In the genomic region with DNA sequence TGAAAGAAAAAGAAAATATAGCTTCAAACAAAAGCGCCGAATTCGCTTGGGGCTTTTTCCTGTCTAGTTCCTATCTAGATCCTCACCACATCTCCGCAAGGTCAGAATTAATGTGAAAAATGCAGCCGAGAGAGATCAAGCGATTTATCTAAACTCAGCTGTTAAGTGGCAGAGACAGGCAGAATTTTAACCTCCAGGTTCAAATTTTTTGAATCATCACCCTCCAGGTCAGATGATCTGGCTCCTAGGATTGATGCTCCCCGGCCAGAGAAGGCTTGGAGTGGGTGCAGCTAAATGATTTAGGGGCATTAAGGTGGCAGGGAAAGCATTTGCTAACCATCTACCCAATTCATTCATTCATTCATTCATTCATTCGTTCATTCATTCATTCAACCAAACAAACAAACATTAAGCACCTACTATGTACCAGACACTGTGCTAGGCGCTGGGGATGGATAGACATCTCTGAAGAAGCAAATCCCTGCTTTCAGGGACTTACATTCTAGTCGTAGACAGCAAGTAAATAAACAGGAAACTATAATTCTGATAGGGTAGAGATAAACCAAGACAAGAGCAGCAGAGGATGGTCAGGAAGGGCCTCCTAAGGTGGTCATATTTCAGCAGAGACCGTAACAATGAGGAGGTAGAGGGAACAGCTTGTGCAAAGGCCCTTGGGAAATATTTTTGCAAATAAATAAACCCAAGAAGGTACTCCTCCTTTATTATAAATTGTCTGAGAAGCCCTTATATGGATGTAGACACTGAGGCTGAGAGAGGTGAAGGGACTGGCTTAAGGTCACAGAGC, we compare ENCODE assay signal across 8 cellular contexts. TPM values are rescaled to one million over a fixed set of nuclear protein-coding genes. Genes with fewer than 3 reads are reported as not detected.
DNase-seq lines count a peak whose midpoint lies in the region; ATAC-seq and TF ChIP-seq lines count a peak whose summit lies in the region.

No MANE protein-coding gene starts in this region.

- no peaks in the 10 kb centered on the region for H3K9me3 ChIP-seq in skeletal muscle tissue (ENCODE audit: control insufficient read depth in 3 of 3, low read length in 3 of 3)

- POLR2A ChIA-PET in HEK293T (lab: Yijun Ruan, JAX): interaction anchor here (0.8 to 5.3 kb wide), 4 partner anchors 14 to 176 kb away, joined by 3 to 50 read pairs (median 10); a partner anchor contains a TSS

- CTCF ChIA-PET in HEK293T (lab: Yijun Ruan, JAX): interaction anchor here (0.6 to 1.0 kb wide), 2 partner anchors 41 to 42 kb away, joined by 3 read pairs; no protein-coding TSS in a partner anchor

- peak overlapping the region; percentile 88 to 92 (median 88) for H3K4me3 ChIP-seq in skeletal muscle tissue (ENCODE audit: low read length in 3 of 3)

- H3K27ac ChIP-seq in VCaP: peak overlapping the region; percentile 93
- H3K27ac ChIP-seq in foreskin keratinocyte: peak overlapping the region; percentile 94
- peak overlapping the region; percentile 95 for H3K27ac ChIP-seq in skeletal muscle tissue (ENCODE audit: low read depth, low read length)

- H3K36me3 ChIP-seq in skeletal muscle tissue (ENCODE audit: control insufficient read depth in 3 of 3, insufficient read depth in 3 of 3, low read length in 3 of 3): no peaks in the 10 kb centered on the region

- DNase-seq in HEK293T (ENCODE audit: extremely low spot score) (no peak), foreskin keratinocyte (no peak), DMS153 treated with DMSO at 0.1 percent for 48 hours (lab: John Stamatoyannopoulos, UW; ENCODE audit: unreplicated experiment) (no peak)
- no peak for DNase-seq in activated CD4-positive, alpha-beta T cell treated with anti-CD3 and anti-CD28 coated beads, Interleukin-2, amount 50 U/mL, for 1 hour

- no peak for ATAC-seq in foreskin keratinocyte
- no peak for ATAC-seq in GM19324 (IDR thresholded peaks at IDR 0.05; ENCODE audit: low FRiP score, unreplicated experiment)
- ATAC-seq in GM19395 (IDR thresholded peaks at IDR 0.05; ENCODE audit: unreplicated experiment): no peak

- no peaks in the 10 kb centered on the region for H3K27me3 ChIP-seq in foreskin keratinocyte
- no peaks in the 10 kb centered on the region for H3K27me3 ChIP-seq in skeletal muscle tissue (ENCODE audit: control insufficient read depth in 3 of 3, insufficient read depth in 3 of 3, low read length in 3 of 3)

- peak overlapping the region; percentile 91 to 97 (median 96) for H3K9ac ChIP-seq in skeletal muscle tissue (ENCODE audit: low read depth in 1 of 3, low read length in 3 of 3)

- TF ChIP-seq CTCF in VCaP (conservative IDR thresholded peaks at IDR 0.05) (no peak), foreskin keratinocyte (conservative IDR thresholded peaks at IDR 0.05) (no peak)

- H3K4me1 ChIP-seq in foreskin keratinocyte (peaks cover 21% of the 10 kb centered on the region), skeletal muscle tissue (ENCODE audit: control insufficient read depth in 3 of 3, insufficient read depth in 3 of 3, low read length in 3 of 3) (peaks cover 56 to 65% (median 60%) of the 10 kb centered on the region in 3 donors)

TF ChIP-seq in HEK293T, 16 proteins besides CTCF, POLR2A, EP300 and RAD21:
- TF ChIP-seq HDGF (IDR thresholded peaks at IDR 0.05; ENCODE audit: borderline replicate concordance): no peak
- TF ChIP-seq L3MBTL2 (conservative IDR thresholded peaks at IDR 0.05): 0 out of 2 replicates have a peak, but pooled peaks have one; percentile 0

RNA-seq across cellular contexts. Expression of a gene that starts 0.7 kb away (rescaled TPM):
- total RNA-seq in foreskin keratinocyte (79.8 and 81.9 TPM in 2 replicates), skeletal muscle tissue (36.5 TPM)
- 82.0 and 85.8 TPM in 2 replicates for polyA plus RNA-seq in foreskin keratinocyte

RNA-seq across cellular contexts. Expression of a gene that starts 39.9 kb away (rescaled TPM):
- total RNA-seq in foreskin keratinocyte (58.2 and 67.4 TPM in 2 replicates), skeletal muscle tissue (5.7 TPM)
- polyA plus RNA-seq in foreskin keratinocyte: 57.0 and 65.6 TPM in 2 replicates
